In the genomic region with DNA sequence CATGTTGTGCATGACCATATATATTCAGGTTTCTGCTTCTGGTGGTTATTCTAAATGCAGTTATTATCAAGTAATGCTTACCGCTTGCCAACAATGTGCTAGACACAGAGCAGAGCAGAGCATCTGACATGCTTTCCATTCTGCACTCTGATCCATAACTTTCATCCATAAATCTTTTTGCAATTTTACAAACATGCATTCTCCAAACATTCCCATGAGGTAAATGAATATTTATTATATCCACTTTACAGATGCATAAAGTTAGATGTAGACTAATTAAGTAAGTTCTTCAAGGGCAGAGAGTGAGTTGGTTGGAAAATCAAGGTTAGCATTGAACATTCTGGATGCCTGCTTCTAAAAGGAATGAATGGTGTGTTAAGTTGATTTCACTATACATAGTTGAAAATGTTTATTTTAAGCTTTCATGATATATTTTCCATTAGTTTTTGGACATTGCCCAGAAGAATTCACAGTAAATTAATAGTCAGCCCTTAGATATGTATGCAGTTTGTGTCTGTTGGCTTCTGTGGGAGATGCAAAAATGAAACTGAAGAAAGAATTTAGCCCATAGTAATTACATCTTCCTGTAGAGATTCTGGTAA, we compare ENCODE assay signal across 15 cellular contexts.
"Had no signal": no experiment of that assay in that cellular context is flagged by ENCODE, and none has a peak within 500 bp of the region (broad histone marks: within the 10 kb centered on the region; RNA-seq: fewer than 3 reads in every experiment).

No MANE protein-coding gene starts in this region.

- ATAC-seq: foreskin keratinocyte; gastroesophageal sphincter; heart left ventricle; left cardiac atrium; left lung; left ventricle myocardium superior; lower lobe of right lung; naive thymus-derived CD4-positive, alpha-beta T cell had no signal

- H3K4me3 Mint-ChIP-seq: naive thymus-derived CD4-positive, alpha-beta T cell had no signal

- H3K27ac Mint-ChIP-seq: naive thymus-derived CD4-positive, alpha-beta T cell had no signal

- H3K36me3 Mint-ChIP-seq: naive thymus-derived CD4-positive, alpha-beta T cell had no signal

- H3K4me1 Mint-ChIP-seq: naive thymus-derived CD4-positive, alpha-beta T cell had no signal

- H3K27me3 Mint-ChIP-seq: naive thymus-derived CD4-positive, alpha-beta T cell had no signal

- DNase-seq: dermis blood vessel endothelial cell; dorsolateral prefrontal cortex; effector CD4-positive, alpha-beta T cell; effector memory CD4-positive, alpha-beta T cell; foreskin keratinocyte; heart left ventricle; hippocampal formation; left cardiac atrium; left lung; left ventricle myocardium superior; lower lobe of right lung; mesenchymal stem cell; midbrain; naive thymus-derived CD4-positive, alpha-beta T cell had no signal
